15 cellular contexts compared by ENCODE assay signal in the genomic region with DNA sequence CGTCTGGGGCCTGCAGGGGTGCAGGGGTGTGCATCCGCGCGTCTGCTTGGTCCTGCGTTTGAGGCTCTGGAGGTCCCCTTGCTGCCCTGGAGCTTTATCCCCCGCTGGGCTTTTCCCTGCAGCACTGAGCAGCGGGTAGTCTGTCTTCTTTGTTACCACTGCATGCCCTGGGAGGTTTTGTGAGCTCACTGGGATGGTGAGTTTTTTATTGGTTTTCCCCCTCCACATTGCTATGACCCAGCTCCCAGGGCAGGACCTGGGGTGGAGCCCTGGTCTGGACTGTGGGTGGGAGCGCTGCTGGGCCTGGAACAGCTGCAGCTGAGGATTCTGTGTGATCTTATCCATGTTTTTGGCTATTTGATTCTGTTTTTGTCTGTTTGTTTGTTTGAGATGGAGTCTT. TPM values are rescaled to one million over a fixed set of nuclear protein-coding genes. Genes with fewer than 3 reads are reported as not detected.
A peak's percentile ranks its signal among the peaks of the same experiment; 100 is the strongest.
DNase-seq lines count a peak whose midpoint lies in the region; ATAC-seq and TF ChIP-seq lines count a peak whose summit lies in the region.
"Had no signal": no experiment of that assay in that cellular context is flagged by ENCODE, and none has a peak within 500 bp of the region (broad histone marks: within the 10 kb centered on the region; RNA-seq: fewer than 3 reads in every experiment).

No MANE protein-coding gene starts in this region.

- peaks cover 0 to 11% of the 10 kb centered on the region in 2 experiments; a peak in 2 of 4 replicates for H3K36me3 ChIP-seq in HCT116 (ENCODE audit: control insufficient read depth in 1 of 2, insufficient read depth in 2 of 2, low read length in 2 of 2)
- no peaks in the 10 kb centered on the region for H3K36me3 ChIP-seq in adipocyte (ENCODE audit: control insufficient read depth, insufficient read depth, low read length, severe bottlenecking)
- no peaks in the 10 kb centered on the region for H3K36me3 ChIP-seq in osteoblast (ENCODE audit: insufficient read depth, low read length)

- TF ChIP-seq CTCF in HCT116 (IDR thresholded peaks at IDR 0.05 in 2 of 3, conservative IDR thresholded peaks at IDR 0.05 in 1 of 3; ENCODE audit: borderline replicate concordance in 1 of 3, insufficient read depth in 1 of 3, low read depth in 2 of 3, low read length in 2 of 3) (no peak), osteoblast (IDR thresholded peaks at IDR 0.05; ENCODE audit: extremely low read depth, low read depth, low read length) (no peak)

- ATAC-seq in HCT116 (peak; percentile 10), HG02852 (IDR thresholded peaks at IDR 0.05; ENCODE audit: unreplicated experiment) (no peak)
- ATAC-seq: left cardiac atrium; stimulated activated naive CD8-positive, alpha-beta T cell treated with anti-CD3 and anti-CD28 coated beads, Interleukin-15, Interleukin-2, amounts not matched to agents 100 U/mL and 50 U/mL, for 24 hours had no signal

- peak overlapping the region; percentile 98 for H3K27ac ChIP-seq in HCT116 (ENCODE audit: low read depth, low read length)
- peak overlapping the region; percentile 85 for H3K27ac ChIP-seq in osteoblast (ENCODE audit: low read depth, low read length)

- DNase-seq in HCT116 (ENCODE audit: low read depth, low spot score) (no peak), adipocyte (ENCODE audit: low read depth) (no peak), osteoblast (ENCODE audit: insufficient read length, low spot score, missing footprints) (peak; percentile 90), medulla oblongata (ENCODE audit: extremely low spot score) (no peak)
- DNase-seq in effector CD8-positive, alpha-beta T cell (lab: John Stamatoyannopoulos, UW) = no peak
- DNase-seq: activated CD8-positive, alpha-beta memory T cell treated with anti-CD3 and anti-CD28 coated beads, Interleukin-2, amount 50 U/mL, for 4 hours; left cardiac atrium; NCI-H1048; NCI-H510A; Right ventricle myocardium superior; stimulated activated CD4-positive, alpha-beta T cell treated with anti-CD3 and anti-CD28 coated beads, Interleukin-1b, Interleukin-23, amount 100 ng/mL, for 48 hours; stimulated activated naive CD8-positive, alpha-beta T cell treated with anti-CD3 and anti-CD28 coated beads, Interleukin-15, Interleukin-2, amounts not matched to agents 100 U/mL and 50 U/mL, for 24 hours had no signal

- intact Hi-C loops in HCT116 (cut with micrococcal nuclease) = loop anchor here (1.0 kb wide), 1 partner anchor 162 kb away; no protein-coding TSS in a partner anchor

- H3K9me3 ChIP-seq in HCT116 (ENCODE audit: control insufficient read depth in 1 of 2, insufficient read depth in 1 of 2, low read depth in 1 of 2, low read length in 2 of 2) = no peaks in the 10 kb centered on the region
- no peaks in the 10 kb centered on the region for H3K9me3 ChIP-seq in adipocyte (ENCODE audit: control insufficient read depth, low read length)
- no peaks in the 10 kb centered on the region for H3K9me3 ChIP-seq in osteoblast (ENCODE audit: low read depth, low read length)

- RAD21 ChIA-PET in HCT116 (lab: Charles Lee; ENCODE audit: low non-redundant PET in 1 of 2, low total read pairs in 2 of 2, uncharacterized antibody in 2 of 2, unreplicated experiment in 2 of 2) = interaction anchor here in 1 of 2 experiments (0.5 kb wide), 1 partner anchor 155 kb away, joined by 4 read pairs; no protein-coding TSS in a partner anchor

- H3K9ac ChIP-seq in HCT116 (ENCODE audit: low read length) (peak overlapping the region; percentile 90), adipocyte (ENCODE audit: low read length) (peak overlapping the region; percentile 62)

- H4K20me1 ChIP-seq in HCT116 (ENCODE audit: insufficient read depth) (no peaks in the 10 kb centered on the region), osteoblast (ENCODE audit: insufficient read depth, low read length) (no peaks in the 10 kb centered on the region)

- H3K4me3 ChIP-seq in HCT116 (replicated peaks in 1 of 2; ENCODE audit: low read depth in 1 of 2, low read length in 2 of 2) (peak overlapping the region; percentile 70 to 76), adipocyte (ENCODE audit: low read length) (no peak overlapping the region), osteoblast (ENCODE audit: insufficient read depth, low read length) (no peak overlapping the region)

- no peak for TF ChIP-seq POLR2A in HCT116 (IDR thresholded peaks at IDR 0.05; ENCODE audit: borderline replicate concordance, extremely low read depth, insufficient read depth, insufficient read length)

- TF ChIP-seq RAD21 in HCT116 (IDR thresholded peaks at IDR 0.05; ENCODE audit: low read depth) = no peak

- H2AFZ ChIP-seq in HCT116 (ENCODE audit: low read depth, low read length, poor library complexity, severe bottlenecking) (no peak overlapping the region), osteoblast (ENCODE audit: low read length) (no peak overlapping the region)

- POLR2A ChIA-PET in HCT116 (lab: Charles Lee) = interaction anchor here (1.0 to 1.7 kb wide), 3 partner anchors 11 to 193 kb away, joined by 3 to 6 read pairs (median 6); a partner anchor contains a TSS

- H3K27me3 ChIP-seq in HCT116 (ENCODE audit: insufficient read depth, low read length) (no peaks in the 10 kb centered on the region), adipocyte (replicated peaks; ENCODE audit: control insufficient read depth, insufficient read depth, low read length) (no peaks in the 10 kb centered on the region), osteoblast (ENCODE audit: insufficient read depth, low read length) (no peaks in the 10 kb centered on the region)

- no peaks in the 10 kb centered on the region for H3K9me2 ChIP-seq in HCT116 (ENCODE audit: insufficient read depth)

- peak overlapping the region; percentile 87 for H3K4me2 ChIP-seq in HCT116 (ENCODE audit: low read length)
- H3K4me2 ChIP-seq in osteoblast (ENCODE audit: insufficient read depth, low read length) = no peak overlapping the region

- no TSS peak for BruUV-seq in HCT116 (replicated peaks; lab: Mats Ljungman, UMichigan)

- CTCF ChIA-PET in HCT116 (lab: Charles Lee) = no interaction called here

- H3K4me1 ChIP-seq in HCT116 (ENCODE audit: control insufficient read depth in 1 of 2, insufficient read depth in 2 of 2, low read length in 2 of 2) (peaks cover 37 to 57% of the 10 kb centered on the region in 2 experiments), adipocyte (ENCODE audit: control insufficient read depth, insufficient read depth, low read length) (peaks cover 27% of the 10 kb centered on the region), osteoblast (ENCODE audit: insufficient read depth, low read length) (peaks cover 32% of the 10 kb centered on the region)

- peaks cover 39% of the 10 kb centered on the region for H3K79me2 ChIP-seq in HCT116 (ENCODE audit: insufficient read depth, low read length)
- H3K79me2 ChIP-seq in osteoblast (ENCODE audit: insufficient read depth, low read length) = peaks cover 11% of the 10 kb centered on the region

TF ChIP-seq in HCT116, 20 proteins besides CTCF, POLR2A, EP300 and RAD21 (continues in another document):
- no peak for TF ChIP-seq SRF (IDR thresholded peaks at IDR 0.05; ENCODE audit: low read depth)
- TF ChIP-seq SIN3A (IDR thresholded peaks at IDR 0.05; ENCODE audit: low read depth) = no peak
- TF ChIP-seq EZH2 (IDR thresholded peaks at IDR 0.05) = no peak
- TF ChIP-seq, protein P1, sequence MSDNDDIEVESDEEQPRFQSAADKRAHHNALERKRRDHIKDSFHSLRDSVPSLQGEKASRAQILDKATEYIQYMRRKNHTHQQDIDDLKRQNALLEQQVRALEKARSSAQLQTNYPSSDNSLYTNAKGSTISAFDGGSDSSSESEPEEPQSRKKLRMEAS (IDR thresholded peaks at IDR 0.05) = no peak
- no peak for TF ChIP-seq CBX3 (IDR thresholded peaks at IDR 0.05; ENCODE audit: low read depth)
- no peak for TF ChIP-seq EZH2phosphoT487 (IDR thresholded peaks at IDR 0.05; ENCODE audit: borderline replicate concordance)
- TF ChIP-seq ZNF274 (IDR thresholded peaks at IDR 0.05; ENCODE audit: low read depth, low read length) = no peak
- TF ChIP-seq, protein P2, sequence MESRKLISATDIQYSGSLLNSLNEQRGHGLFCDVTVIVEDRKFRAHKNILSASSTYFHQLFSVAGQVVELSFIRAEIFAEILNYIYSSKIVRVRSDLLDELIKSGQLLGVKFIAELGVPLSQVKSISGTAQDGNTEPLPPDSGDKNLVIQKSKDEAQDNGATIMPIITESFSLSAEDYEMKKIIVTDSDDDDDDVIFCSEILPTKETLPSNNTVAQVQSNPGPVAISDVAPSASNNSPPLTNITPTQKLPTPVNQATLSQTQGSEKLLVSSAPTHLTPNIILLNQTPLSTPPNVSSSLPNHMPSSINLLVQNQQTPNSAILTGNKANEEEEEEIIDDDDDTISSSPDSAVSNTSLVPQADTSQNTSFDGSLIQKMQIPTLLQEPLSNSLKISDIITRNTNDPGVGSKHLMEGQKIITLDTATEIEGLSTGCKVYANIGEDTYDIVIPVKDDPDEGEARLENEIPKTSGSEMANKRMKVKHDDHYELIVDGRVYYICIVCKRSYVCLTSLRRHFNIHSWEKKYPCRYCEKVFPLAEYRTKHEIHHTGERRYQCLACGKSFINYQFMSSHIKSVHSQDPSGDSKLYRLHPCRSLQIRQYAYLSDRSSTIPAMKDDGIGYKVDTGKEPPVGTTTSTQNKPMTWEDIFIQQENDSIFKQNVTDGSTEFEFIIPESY (IDR thresholded peaks at IDR 0.05; ENCODE audit: extremely low read depth, insufficient replicate concordance, low read length) = no peak
- TF ChIP-seq YY1 (IDR thresholded peaks at IDR 0.05; ENCODE audit: extremely low read depth, insufficient replicate concordance, low read depth, low read length) = no peak
- no peak for TF ChIP-seq FOSL1 (IDR thresholded peaks at IDR 0.05; ENCODE audit: low read depth)
- no peak for TF ChIP-seq CEBPB (IDR thresholded peaks at IDR 0.05; ENCODE audit: low read depth)

RNA-seq across cellular contexts. Expression of a gene that starts 2.8 kb away (rescaled TPM):
- 14.9 TPM for total RNA-seq in HCT116 (2021; ENCODE audit: unreplicated experiment)
- polyA plus RNA-seq in HCT116 (2012) = 8.0 and 11.6 TPM in 2 replicates
- 1.5 and 2.9 TPM in 2 replicates for total RNA-seq in osteoblast

RNA-seq across cellular contexts. Expression of a gene that starts 9.1 kb away (rescaled TPM):
- 0.34 TPM for total RNA-seq in HCT116 (2021; ENCODE audit: unreplicated experiment)
- 0.04 TPM in 1 of 2 replicates, not detected in the other for polyA plus RNA-seq in HCT116 (2012)
- not detected in 2 replicates for total RNA-seq in osteoblast
- total RNA-seq: frontal cortex, left cardiac atrium, Right ventricle myocardium superior had no signal
- polyA plus RNA-seq: CD14-positive monocyte had no signal

RNA-seq across cellular contexts. Expression of a gene that starts 11.4 kb away (rescaled TPM):
- total RNA-seq in HCT116 (2021; ENCODE audit: unreplicated experiment) (55.3 TPM), osteoblast (8.3 and 11.2 TPM in 2 replicates)
- 39.0 and 45.6 TPM in 2 replicates for polyA plus RNA-seq in HCT116 (2012)

RNA-seq across cellular contexts. Expression of a gene that starts 12.2 kb away (rescaled TPM):
- 56.8 TPM for total RNA-seq in HCT116 (2021; ENCODE audit: unreplicated experiment)
- 53.6 and 62.9 TPM in 2 replicates for polyA plus RNA-seq in HCT116 (2012)
- total RNA-seq in osteoblast = 55.4 and 65.1 TPM in 2 replicates

RNA-seq across cellular contexts. Expression of a gene that starts 14.6 kb away (rescaled TPM):
- total RNA-seq in HCT116 (2021; ENCODE audit: unreplicated experiment) = 1.5 TPM
- polyA plus RNA-seq in HCT116 (2012) = 0.59 and 0.77 TPM in 2 replicates
- 22.7 and 77.4 TPM in 2 replicates for total RNA-seq in osteoblast
- polyA plus RNA-seq: CD14-positive monocyte had no signal

Comparison
In these comparisons a context has a peak if more than half of its experiments do, and no peak if none do; other contexts are left out.
1. H3K4me3 ChIP-seq: peak in HCT116 (2 of 2); none in adipocyte (single experiment) and osteoblast (single experiment).